19 cellular contexts compared by ENCODE assay signal in genomic region chr14:23004274-23004673, GRCh38. TPM values are rescaled to one million over a fixed set of nuclear protein-coding genes. Genes with fewer than 3 reads are reported as not detected.
"Had no signal": no experiment of that assay in that cellular context is flagged by ENCODE, and none has a peak within 500 bp of the region (broad histone marks: within the 10 kb centered on the region; RNA-seq: fewer than 3 reads in every experiment).

No MANE protein-coding gene starts in this region.

RNA-seq across cellular contexts. Expression of gene PSMB11, which starts 37.7 kb away (rescaled TPM):
- total RNA-seq: activated B cell treated with CpG ODN at 0.5 μM for 24 hours; activated CD4-positive, alpha-beta memory T cell treated with anti-CD3 and anti-CD28 coated beads for 36 hours; activated CD4-positive, alpha-beta T cell treated with anti-CD3 and anti-CD28 coated beads, Interleukin-2, amount 10 ng/mL, durations not matched to agents 24 days and 14 days; activated CD8-positive, alpha-beta memory T cell treated with anti-CD3 and anti-CD28 coated beads for 36 hours; activated CD8-positive, alpha-beta T cell treated with anti-CD3 and anti-CD28 coated beads for 36 hours; activated naive CD4-positive, alpha-beta T cell treated with anti-CD3 and anti-CD28 coated beads for 36 hours; activated naive CD4-positive, alpha-beta T cell treated with anti-CD3 and anti-CD28 coated beads, Interleukin-2, amount 50 U/mL, for 72 hours; activated naive CD8-positive, alpha-beta T cell treated with anti-CD3 and anti-CD28 coated beads for 36 hours; activated T-cell treated with anti-CD3 and anti-CD28 coated beads, Interleukin-2, amount 50 U/mL, for 4 hours; activated T-cell treated with anti-CD3 and anti-CD28 coated beads, Interleukin-2, amount 50 U/mL, for 72 hours; activated T-helper 1 cell treated with anti-CD3 and anti-CD28 coated beads, Interleukin-12 subunit alpha, Interleukin-12 subunit beta, Interleukin-2, Interleukin-4 antibody, amounts not matched to agents 30 ng/mL and 10 ng/mL and 1 ng/mL, durations not matched to agents 14 hours and 24 hours and 36 hours; activated T-helper 17 cell treated with anti-CD3 and anti-CD28 coated beads, Interleukin-2, amount 50 U/mL, for 72 hours; adrenal gland; aorta; astrocyte; body of pancreas; breast epithelium; chondrocyte had no signal
- polyA plus RNA-seq: adrenal gland, aorta, cardiac muscle cell had no signal
